27 cellular contexts compared by ENCODE assay signal in the genomic region with DNA sequence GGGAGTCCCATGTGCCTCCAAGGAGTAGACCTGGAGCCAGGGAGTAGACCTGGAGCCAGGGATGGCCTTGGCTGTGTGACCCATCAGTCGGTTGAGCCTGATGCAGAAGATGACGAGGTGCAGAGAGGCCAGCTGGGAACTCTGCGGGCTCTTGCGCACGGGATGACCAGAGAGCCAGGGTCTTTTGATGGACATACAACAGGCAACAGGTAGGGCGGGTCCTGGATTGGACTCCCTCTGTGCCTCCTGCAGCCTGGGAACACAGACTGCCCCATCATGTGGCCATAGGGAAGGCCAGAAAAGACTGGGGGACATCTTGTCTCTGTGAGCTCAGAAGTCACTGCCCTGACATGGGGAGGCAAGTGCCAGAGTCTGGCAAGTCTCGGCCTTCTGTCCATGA.
A peak's percentile ranks its signal among the peaks of the same experiment; 100 is the strongest.
DNase-seq lines count a peak whose midpoint lies in the region; ATAC-seq, FAIRE-seq and TF ChIP-seq lines count a peak whose summit lies in the region.
"Had no signal": no experiment of that assay in that cellular context is flagged by ENCODE, and none has a peak within 500 bp of the region (broad histone marks: within the 10 kb centered on the region; RNA-seq: fewer than 3 reads in every experiment).

No MANE protein-coding gene starts in this region.

- H3K9me3 ChIP-seq in right cardiac atrium (ENCODE audit: control insufficient read depth, low read length) (no peaks in the 10 kb centered on the region), kidney (ENCODE audit: control insufficient read depth in 1 of 2, low read length in 2 of 2) (no peaks in the 10 kb centered on the region)
- H3K9me3 ChIP-seq: A549, Caco-2 had no signal

- H3K4me3 ChIP-seq in right cardiac atrium (ENCODE audit: low read length), result no peak overlapping the region
- no peak overlapping the region for H3K4me3 ChIP-seq in kidney (ENCODE audit: low read length in 2 of 2)
- H3K4me3 ChIP-seq: A549, GM12878, GM23338, SK-N-MC had no signal

- no peaks in the 10 kb centered on the region for H3K4me1 ChIP-seq in right cardiac atrium (ENCODE audit: control insufficient read depth, insufficient read depth, low read length)
- no peaks in the 10 kb centered on the region for H3K4me1 ChIP-seq in kidney (ENCODE audit: control insufficient read depth in 1 of 2, insufficient read depth in 1 of 2, low read depth in 1 of 2, low read length in 2 of 2)
- H3K4me1 ChIP-seq: A549, Caco-2 had no signal

- H3K4me3 Mint-ChIP-seq in activated T-helper 17 cell treated with anti-CD3 and anti-CD28 coated beads, Interleukin-2, amount 50 U/mL, for 72 hours, result no peak overlapping the region
- H3K4me3 Mint-ChIP-seq in memory B cell, result no peak overlapping the region
- H3K4me3 Mint-ChIP-seq: CD8-positive, alpha-beta T cell; GM23338; H9 had no signal

- DNase-seq in right cardiac atrium, result peak in 2 of 3 donors; percentile 13 to 19
- DNase-seq in left cardiac atrium, result no peak
- DNase-seq in memory B cell (ENCODE audit: low spot score in 2 of 2), result no peak
- no peak for DNase-seq in NCI-H1417 treated with DMSO at 0.1 percent for 48 hours (lab: John Stamatoyannopoulos, UW)
- DNase-seq in stimulated activated CD4-positive, alpha-beta T cell treated with anti-CD3 and anti-CD28 coated beads, Interleukin-4, amount 100 ng/mL, for 24 hours, result no peak
- no peak for DNase-seq in kidney
- DNase-seq: C1 segment of cervical spinal cord; Caco-2; CD8-positive, alpha-beta T cell; H9; NCI-H1092; NCI-H1436; NCI-H187; NCI-H2081 treated with DMSO at 0.1 percent for 48 hours; NCI-H2171; NCI-H226; NCI-H510A; NCI-H69; SHP77 treated with DMSO at 0.1 percent for 48 hours had no signal

- no peaks in the 10 kb centered on the region for H3K4me1 Mint-ChIP-seq in activated T-helper 17 cell treated with anti-CD3 and anti-CD28 coated beads, Interleukin-2, amount 50 U/mL, for 72 hours
- no peaks in the 10 kb centered on the region for H3K4me1 Mint-ChIP-seq in memory B cell

- H3K9me3 Mint-ChIP-seq in activated T-helper 17 cell treated with anti-CD3 and anti-CD28 coated beads, Interleukin-2, amount 50 U/mL, for 72 hours, result no peaks in the 10 kb centered on the region
- H3K9me3 Mint-ChIP-seq in memory B cell, result no peaks in the 10 kb centered on the region
- H3K9me3 Mint-ChIP-seq: CD8-positive, alpha-beta T cell; GM23338; H9 had no signal

- no peak for ATAC-seq in right cardiac atrium
- ATAC-seq in left cardiac atrium, result no peak
- no peak for ATAC-seq in activated T-helper 17 cell treated with anti-CD3 and anti-CD28 coated beads, Interleukin-2, amount 50 U/mL, for 72 hours (replicated peaks)
- no peak for ATAC-seq in memory B cell (ENCODE audit: low read depth)
- ATAC-seq: A549; CD8-positive, alpha-beta T cell; GM12878; GM23338; Panc1 had no signal

- FAIRE-seq in kidney (lab: Jason Lieb, UNC), result no peak
- FAIRE-seq: A549, G401.6, GM12878 had no signal

- WGBS in right cardiac atrium, result 90% methylated on average over 7 of the region's 7 CpGs

- intact Hi-C loops in right cardiac atrium (cut with DNase I) (no loop called here), left cardiac atrium (cut with DNase I) (no loop called here), kidney (cut with DNase I) (no loop called here)

- peak overlapping the region; percentile 56 for H3K27ac Mint-ChIP-seq in activated T-helper 17 cell treated with anti-CD3 and anti-CD28 coated beads, Interleukin-2, amount 50 U/mL, for 72 hours
- peak overlapping the region; percentile 69 for H3K27ac Mint-ChIP-seq in memory B cell
- H3K27ac Mint-ChIP-seq: CD8-positive, alpha-beta T cell; GM23338 had no signal

- H3K27ac ChIP-seq in right cardiac atrium (ENCODE audit: low read length), result no peak overlapping the region
- H3K27ac ChIP-seq in kidney (ENCODE audit: low read depth in 2 of 2, low read length in 2 of 2), result no peak overlapping the region
- H3K27ac ChIP-seq: A549, RWPE1, SK-N-MC had no signal

- no peak for TF ChIP-seq CTCF in kidney (IDR thresholded peaks at IDR 0.05; ENCODE audit: borderline replicate concordance, extremely low read depth, insufficient read depth)

- no peaks in the 10 kb centered on the region for H3K27me3 Mint-ChIP-seq in activated T-helper 17 cell treated with anti-CD3 and anti-CD28 coated beads, Interleukin-2, amount 50 U/mL, for 72 hours
- H3K27me3 Mint-ChIP-seq in memory B cell, result no peaks in the 10 kb centered on the region

- H3K27me3 ChIP-seq in right cardiac atrium (ENCODE audit: control insufficient read depth, insufficient read depth), result no peaks in the 10 kb centered on the region

- H3K36me3 ChIP-seq in kidney (ENCODE audit: control insufficient read depth in 1 of 2, insufficient read depth in 2 of 2, low read length in 2 of 2), result peaks cover 29 to 64% of the 10 kb centered on the region in 2 donors

- H3K9ac ChIP-seq in kidney (ENCODE audit: low read length in 2 of 2), result no peak overlapping the region

- H3K36me3 Mint-ChIP-seq in activated T-helper 17 cell treated with anti-CD3 and anti-CD28 coated beads, Interleukin-2, amount 50 U/mL, for 72 hours (ENCODE audit: low read depth), result peaks cover 78% of the 10 kb centered on the region
- peaks cover 29% of the 10 kb centered on the region for H3K36me3 Mint-ChIP-seq in memory B cell

Comparison
In these comparisons a context has a peak if more than half of its experiments do, and no peak if none do; other contexts are left out.
1. DNase-seq: peak in right cardiac atrium (2 of 3); none in left cardiac atrium (single experiment), memory B cell (0 of 2), NCI-H1417 treated with DMSO at 0.1 percent for 48 hours (single experiment), stimulated activated CD4-positive, alpha-beta T cell treated with anti-CD3 and anti-CD28 coated beads, Interleukin-4, amount 100 ng/mL, for 24 hours (single experiment) and kidney (single experiment).